ENCODE assay signal across 24 cellular contexts in genomic region chr5:1209896-1210776, GRCh38. TPM values are rescaled to one million over a fixed set of nuclear protein-coding genes. Genes with fewer than 3 reads are reported as not detected.
DNase-seq lines count a peak whose midpoint lies in the region; ATAC-seq and TF ChIP-seq lines count a peak whose summit lies in the region.
"Had no signal": no experiment of that assay in that cellular context is flagged by ENCODE, and none has a peak within 500 bp of the region (broad histone marks: within the 10 kb centered on the region; RNA-seq: fewer than 3 reads in every experiment).

No MANE protein-coding gene starts in this region.

- H4K8ac ChIP-seq in neuronal stem cell (ENCODE audit: low read depth, low read length): no peak overlapping the region

- H2BK5ac ChIP-seq in neuronal stem cell (ENCODE audit: low read length): no peak overlapping the region

- H2BK12ac ChIP-seq in neuronal stem cell (ENCODE audit: low read length): no peak overlapping the region

- H2AK5ac ChIP-seq in neuronal stem cell (ENCODE audit: low read depth, low read length): peak overlapping the region; percentile 24

- H4K91ac ChIP-seq in neuronal stem cell (ENCODE audit: low read depth, low read length, poor library complexity): no peak overlapping the region

- H2BK15ac ChIP-seq in neuronal stem cell (ENCODE audit: low read length): no peak overlapping the region

- H3K36me3 ChIP-seq in Loucy (ENCODE audit: insufficient read depth, low read length) (no peaks in the 10 kb centered on the region), hepatocyte (replicated peaks; ENCODE audit: insufficient read depth, low read depth) (no peaks in the 10 kb centered on the region), neuronal stem cell (replicated peaks in 1 of 2; ENCODE audit: control insufficient read depth in 2 of 2, insufficient read depth in 2 of 2, low read length in 2 of 2) (no peaks in the 10 kb centered on the region)

- H4K20me1 ChIP-seq in Loucy (ENCODE audit: insufficient read depth, low read length, poor library complexity, severe bottlenecking): no peaks in the 10 kb centered on the region
- no peaks in the 10 kb centered on the region for H4K20me1 ChIP-seq in hepatocyte (ENCODE audit: insufficient read depth, poor library complexity, severe bottlenecking)

- DNase-seq in NCI-H69 (lab: John Stamatoyannopoulos, UW) (peak; percentile 10), hepatocyte (ENCODE audit: low spot score) (no peak), neuronal stem cell (ENCODE audit: low spot score) (no peak), NCI-H748 treated with DMSO at 0.1 percent for 48 hours (lab: John Stamatoyannopoulos, UW) (no peak), NCI-H2107 treated with DMSO at 0.1 percent for 48 hours (lab: John Stamatoyannopoulos, UW; ENCODE audit: unreplicated experiment) (no peak)
- DNase-seq: C1 segment of cervical spinal cord; Caco-2; CD4-positive, alpha-beta memory T cell; EL; GDM1; NCI-H1105; NCI-H1436 treated with DMSO at 0.1 percent for 48 hours; NCI-H187 treated with DMSO at 0.1 percent for 48 hours; NCI-H446; NCI-H524 treated with DMSO at 0.1 percent for 48 hours; RPMI8226; SHP77 treated with DMSO at 0.1 percent for 48 hours; SK-N-SH had no signal

- H3K9me2 ChIP-seq in Loucy (replicated peaks; ENCODE audit: low read depth, low read length) (no peaks in the 10 kb centered on the region), hepatocyte (replicated peaks; ENCODE audit: insufficient read depth) (no peaks in the 10 kb centered on the region)
- H3K9me2 ChIP-seq: SK-N-SH had no signal

- H3K18ac ChIP-seq in neuronal stem cell (ENCODE audit: low read length): peak overlapping the region; percentile 83

- H3K27ac ChIP-seq in hepatocyte (peak overlapping the region; percentile 34), neuronal stem cell (replicated peaks; ENCODE audit: low read length) (no peak overlapping the region)

- peaks cover 19% of the 10 kb centered on the region for H3K4me1 ChIP-seq in Loucy (ENCODE audit: insufficient read depth, low read length, poor library complexity, severe bottlenecking)
- no peaks in the 10 kb centered on the region for H3K4me1 ChIP-seq in hepatocyte (ENCODE audit: insufficient read depth)
- H3K4me1 ChIP-seq in neuronal stem cell (ENCODE audit: control insufficient read depth in 2 of 2, insufficient read depth in 1 of 2, low read depth in 1 of 2, low read length in 2 of 2): no peaks in the 10 kb centered on the region
- H3K4me1 ChIP-seq: Caco-2 had no signal

- WGBS in hepatocyte (ENCODE audit: low lambda C conversion rate, missing lambda C conversion rate): 80% methylated on average over 20 of the region's 21 CpGs
- WGBS in neuronal stem cell (ENCODE audit: extremely low coverage in 2 of 2, insufficient read length in 2 of 2, insufficient replicate concordance in 1 of 2), 2 donors: no CpG with 5 or more reads among the region's 21 CpGs

- H3K79me2 ChIP-seq in Loucy (ENCODE audit: insufficient read depth, low read length) (no peaks in the 10 kb centered on the region), hepatocyte (no peaks in the 10 kb centered on the region)

- peak overlapping the region; percentile 91 for H3K14ac ChIP-seq in neuronal stem cell (ENCODE audit: low read length)

- H3K79me1 ChIP-seq in neuronal stem cell (ENCODE audit: low read depth, low read length): no peaks in the 10 kb centered on the region

- H3K4me3 ChIP-seq in Loucy (ENCODE audit: low read length, poor library complexity, severe bottlenecking) (no peak overlapping the region), hepatocyte (no peak overlapping the region), neuronal stem cell (ENCODE audit: low read length in 2 of 2) (peak overlapping the region in 1 of 2 donors; percentile 51)
- H3K4me3 ChIP-seq: GM12878 had no signal

- TF ChIP-seq CTCF in Loucy (conservative IDR thresholded peaks at IDR 0.05; ENCODE audit: low read length): no peak
- TF ChIP-seq CTCF in hepatocyte (IDR thresholded peaks at IDR 0.05; ENCODE audit: poor library complexity): no peak

- H2AFZ ChIP-seq in Loucy (ENCODE audit: low read length): no peak overlapping the region
- H2AFZ ChIP-seq in hepatocyte: no peak overlapping the region
- no peak overlapping the region for H2AFZ ChIP-seq in neuronal stem cell (ENCODE audit: low read length)

- H2BK120ac ChIP-seq in neuronal stem cell (ENCODE audit: low read depth, low read length): no peak overlapping the region

- H3F3A ChIP-seq in Loucy (ENCODE audit: low read depth): no peaks in the 10 kb centered on the region

- H3K4me2 ChIP-seq in Loucy (ENCODE audit: low read depth, low read length, poor library complexity, severe bottlenecking): no peak overlapping the region
- no peak overlapping the region for H3K4me2 ChIP-seq in hepatocyte
- no peak overlapping the region for H3K4me2 ChIP-seq in neuronal stem cell (ENCODE audit: insufficient read depth, low read length, poor library complexity, severe bottlenecking)
- H3K4me2 ChIP-seq: SK-N-SH had no signal

- H3K9me3 ChIP-seq in Loucy (ENCODE audit: insufficient read depth, low read depth, low read length) (no peaks in the 10 kb centered on the region), hepatocyte (ENCODE audit: low read depth) (no peaks in the 10 kb centered on the region), neuronal stem cell (replicated peaks in 1 of 2; ENCODE audit: control insufficient read depth in 2 of 2, insufficient read depth in 1 of 2, low read depth in 1 of 2, low read length in 2 of 2) (peaks cover 0 to 4% of the 10 kb centered on the region in 2 donors)
- H3K9me3 ChIP-seq: Caco-2, SK-N-SH had no signal

- ATAC-seq in GM19324 (IDR thresholded peaks at IDR 0.05; ENCODE audit: low FRiP score, unreplicated experiment): no peak

- H3K23ac ChIP-seq in neuronal stem cell (ENCODE audit: low read depth, low read length, poor library complexity): no peak overlapping the region

- H3K27me3 ChIP-seq in Loucy (ENCODE audit: insufficient read depth, low read length, poor library complexity, severe bottlenecking) (no peaks in the 10 kb centered on the region), hepatocyte (no peaks in the 10 kb centered on the region), neuronal stem cell (ENCODE audit: control insufficient read depth in 3 of 3, insufficient read depth in 3 of 3, low read depth in 1 of 3, low read length in 3 of 3) (peaks cover 0 to 46% (median 2%) of the 10 kb centered on the region in 3 experiments)

- no peak overlapping the region for H3K4ac ChIP-seq in neuronal stem cell (ENCODE audit: low read length)

- H3K9ac ChIP-seq in Loucy (ENCODE audit: low read depth, low read length, poor library complexity, severe bottlenecking) (peak overlapping the region; percentile 19), neuronal stem cell (ENCODE audit: low read depth, low read length, poor library complexity) (no peak overlapping the region)
- H3K9ac ChIP-seq: SK-N-SH had no signal

RNA-seq across cellular contexts. Expression of gene SLC6A19, which starts 8.7 kb away (rescaled TPM):
- total RNA-seq in hepatocyte: 5.2 and 6.7 TPM in 2 replicates
- polyA plus RNA-seq in hepatocyte: 4.8 and 5.8 TPM in 2 replicates
- not detected for polyA plus RNA-seq in neuronal stem cell (2013, experiment 1 of 2)
- not detected for polyA plus RNA-seq in neuronal stem cell (2013, experiment 2 of 2)
- total RNA-seq: A673; CD4-positive, alpha-beta memory T cell; H4; HT-29 had no signal
- polyA plus RNA-seq: CD4-positive, alpha-beta memory T cell; SK-N-SH had no signal

RNA-seq across cellular contexts. Expression of gene SLC6A18, which starts 15.0 kb away (rescaled TPM):
- not detected in 2 replicates for total RNA-seq in hepatocyte
- polyA plus RNA-seq in hepatocyte: 0.35 TPM in 1 of 2 replicates, not detected in the other
- polyA plus RNA-seq in neuronal stem cell (2013, experiment 1 of 2): not detected
- not detected for polyA plus RNA-seq in neuronal stem cell (2013, experiment 2 of 2)
- total RNA-seq: A673; Caco-2; CD4-positive, alpha-beta memory T cell; GM12878; H4; HT-29 had no signal
- polyA plus RNA-seq: CD4-positive, alpha-beta memory T cell; GM12878; SK-N-SH had no signal
